21 cellular contexts compared by ENCODE assay signal in genomic region chr11:35253237-35253636, GRCh38.
DNase-seq lines count a peak whose midpoint lies in the region; ATAC-seq and TF ChIP-seq lines count a peak whose summit lies in the region.
"Had no signal": no experiment of that assay in that cellular context is flagged by ENCODE, and none has a peak within 500 bp of the region (broad histone marks: within the 10 kb centered on the region; RNA-seq: fewer than 3 reads in every experiment).

No MANE protein-coding gene starts in this region.

- CTCF ChIA-PET in activated naive CD4-positive, alpha-beta T cell treated with anti-CD3 and anti-CD28 coated beads for 36 hours (lab: Charles Lee): interaction anchor here (0.6 kb wide), 1 partner anchor 354 kb away, joined by 3 read pairs; no protein-coding TSS in a partner anchor

- peak overlapping the region; percentile 49 for H3K4me2 ChIP-seq in GM23248 (ENCODE audit: unreplicated experiment)
- H3K4me2 ChIP-seq in mesenchymal stem cell (ENCODE audit: low read length, poor library complexity, severe bottlenecking): no peak overlapping the region

- no peaks in the 10 kb centered on the region for H3K79me2 ChIP-seq in GM23248 (ENCODE audit: insufficient read depth)

- ATAC-seq in mucosa of descending colon: no peak
- ATAC-seq: GM12878, K562, Panc1 had no signal

- no peak overlapping the region for H3K14ac ChIP-seq in mesenchymal stem cell (ENCODE audit: low read length in 2 of 2)

- H3K27ac Mint-ChIP-seq in activated naive CD4-positive, alpha-beta T cell treated with anti-CD3 and anti-CD28 coated beads for 36 hours: no peak overlapping the region
- H3K27ac Mint-ChIP-seq in endodermal cell: no peak overlapping the region
- H3K27ac Mint-ChIP-seq: B cell had no signal

- no peaks in the 10 kb centered on the region for H3K36me3 Mint-ChIP-seq in activated naive CD4-positive, alpha-beta T cell treated with anti-CD3 and anti-CD28 coated beads for 36 hours (ENCODE audit: low read depth)
- H3K36me3 Mint-ChIP-seq in endodermal cell (ENCODE audit: low read depth): no peaks in the 10 kb centered on the region

- no peak overlapping the region for H2AK5ac ChIP-seq in mesenchymal stem cell (ENCODE audit: low read length, severe bottlenecking)

- no peak overlapping the region for H2BK12ac ChIP-seq in mesenchymal stem cell (ENCODE audit: low read length in 2 of 2)

- H3K9ac ChIP-seq in GM23248 (no peak overlapping the region), mesenchymal stem cell (ENCODE audit: low read length) (peak overlapping the region; percentile 43), endodermal cell (ENCODE audit: extremely low read depth, low read length, poor library complexity, severe bottlenecking) (no peak overlapping the region)

- H2BK15ac ChIP-seq in mesenchymal stem cell (ENCODE audit: low read depth, poor library complexity, severe bottlenecking): no peak overlapping the region

- no peaks in the 10 kb centered on the region for H3K79me1 ChIP-seq in mesenchymal stem cell (replicated peaks; ENCODE audit: low read length, poor library complexity, severe bottlenecking)

- H3K4me3 ChIP-seq in GM23248 (no peak overlapping the region), ascending aorta (no peak overlapping the region), mesenchymal stem cell (ENCODE audit: insufficient read depth in 1 of 2, low read depth in 1 of 2, low read length in 2 of 2) (no peak overlapping the region), mucosa of descending colon (no peak overlapping the region), endodermal cell (ENCODE audit: low read length) (no peak overlapping the region)
- H3K4me3 ChIP-seq: GM12878, HAP-1, K562, SJSA1 had no signal

- peaks cover 29% of the 10 kb centered on the region for H3K4me1 Mint-ChIP-seq in activated naive CD4-positive, alpha-beta T cell treated with anti-CD3 and anti-CD28 coated beads for 36 hours (ENCODE audit: low read depth)
- no peaks in the 10 kb centered on the region for H3K4me1 Mint-ChIP-seq in endodermal cell

- no peak overlapping the region for H4K8ac ChIP-seq in mesenchymal stem cell (ENCODE audit: low read length)

- no peak overlapping the region for H3K4me3 Mint-ChIP-seq in activated naive CD4-positive, alpha-beta T cell treated with anti-CD3 and anti-CD28 coated beads for 36 hours
- no peak overlapping the region for H3K4me3 Mint-ChIP-seq in endodermal cell
- H3K4me3 Mint-ChIP-seq: B cell had no signal

- no peaks in the 10 kb centered on the region for H4K20me1 ChIP-seq in GM23248 (ENCODE audit: insufficient read depth)

- no peak overlapping the region for H2BK5ac ChIP-seq in mesenchymal stem cell (ENCODE audit: low read depth, low read length, poor library complexity, severe bottlenecking)

- H2AFZ ChIP-seq in GM23248: no peak overlapping the region
- H2AFZ ChIP-seq in mesenchymal stem cell (ENCODE audit: low read depth, low read length): no peak overlapping the region

- peak overlapping the region; percentile 44 for H3K27ac ChIP-seq in GM23248
- H3K27ac ChIP-seq in ascending aorta: peak overlapping the region; percentile 64
- no peak overlapping the region for H3K27ac ChIP-seq in mesenchymal stem cell (ENCODE audit: low read length, poor library complexity, severe bottlenecking)
- H3K27ac ChIP-seq in endodermal cell (ENCODE audit: low read depth, low read length): no peak overlapping the region
- H3K27ac ChIP-seq: SJSA1 had no signal

- H3K4ac ChIP-seq in mesenchymal stem cell (ENCODE audit: low read depth in 1 of 2, low read length in 2 of 2): no peak overlapping the region

- H3K36me3 ChIP-seq in GM23248 (ENCODE audit: low read depth) (no peaks in the 10 kb centered on the region), ascending aorta (no peaks in the 10 kb centered on the region), mesenchymal stem cell (ENCODE audit: control insufficient read depth in 1 of 2, insufficient read depth in 2 of 2, low read depth in 1 of 2, low read length in 2 of 2) (peaks cover 0 to 18% of the 10 kb centered on the region in 2 experiments), mucosa of descending colon (ENCODE audit: low read depth) (no peaks in the 10 kb centered on the region), endodermal cell (ENCODE audit: control insufficient read depth, insufficient read depth, low read length) (no peaks in the 10 kb centered on the region)
- H3K36me3 ChIP-seq: HAP-1, SJSA1 had no signal

- peak; percentile 72 for DNase-seq in GM23248
- DNase-seq in ascending aorta (ENCODE audit: low spot score in 2 of 2): no peak
- DNase-seq in mesenchymal stem cell: no peak
- no peak for DNase-seq in activated CD4-positive, alpha-beta T cell treated with anti-CD3 and anti-CD28 coated beads for 1 hour
- no peak for DNase-seq in activated naive CD4-positive, alpha-beta T cell treated with anti-CD3 and anti-CD28 coated beads for 36 hours
- no peak for DNase-seq in mucosa of descending colon
- DNase-seq in endodermal cell: no peak
- DNase-seq: COR-L47, GDM1, NCI-H1092 treated with DMSO at 0.1 percent for 48 hours, NCI-H146, NCI-H2029 treated with DMSO at 0.1 percent for 48 hours, NCI-H2171 treated with DMSO at 0.1 percent for 48 hours, NCI-H446, NCI-H526 treated with DMSO at 0.1 percent for 48 hours had no signal

- no peak overlapping the region for H3K18ac ChIP-seq in mesenchymal stem cell (ENCODE audit: low read depth in 1 of 2, low read length in 2 of 2)

- no peak overlapping the region for H3K23ac ChIP-seq in mesenchymal stem cell (ENCODE audit: low read length in 2 of 2)

- H4K91ac ChIP-seq in mesenchymal stem cell (ENCODE audit: low read length): no peak overlapping the region

- H3F3A ChIP-seq in GM23248 (ENCODE audit: insufficient read depth): peaks cover 26% of the 10 kb centered on the region

- H3K9me3 Mint-ChIP-seq in activated naive CD4-positive, alpha-beta T cell treated with anti-CD3 and anti-CD28 coated beads for 36 hours: peaks cover 7% of the 10 kb centered on the region
- peaks cover 3% of the 10 kb centered on the region for H3K9me3 Mint-ChIP-seq in endodermal cell

- intact Hi-C loops in ascending aorta (cut with DNase I) (no loop called here), mucosa of descending colon (cut with DNase I, micrococcal nuclease) (no loop called here)
- intact Hi-C loops in activated naive CD4-positive, alpha-beta T cell treated with anti-CD3 and anti-CD28 coated beads for 36 hours (cut with micrococcal nuclease): no loop called here

- H3K4me1 ChIP-seq in GM23248 (ENCODE audit: insufficient read depth) (peaks cover 24% of the 10 kb centered on the region), ascending aorta (peaks cover 13 to 32% of the 10 kb centered on the region in 2 donors), mesenchymal stem cell (ENCODE audit: control insufficient read depth, insufficient read depth, low read depth, low read length) (no peaks in the 10 kb centered on the region), mucosa of descending colon (ENCODE audit: low read depth) (no peaks in the 10 kb centered on the region), endodermal cell (ENCODE audit: control insufficient read depth, insufficient read depth, low read length) (no peaks in the 10 kb centered on the region)
- H3K4me1 ChIP-seq: HAP-1, SJSA1 had no signal

- no peak for TF ChIP-seq CTCF in ascending aorta (IDR thresholded peaks at IDR 0.05)
- TF ChIP-seq CTCF in mucosa of descending colon (IDR thresholded peaks at IDR 0.05): no peak
- no peak for TF ChIP-seq CTCF in endodermal cell (conservative IDR thresholded peaks at IDR 0.05)

- H3K9me3 ChIP-seq in GM23248 (ENCODE audit: low read depth) (no peaks in the 10 kb centered on the region), ascending aorta (no peaks in the 10 kb centered on the region), mesenchymal stem cell (ENCODE audit: control insufficient read depth, low read length) (peaks cover 3% of the 10 kb centered on the region), mucosa of descending colon (no peaks in the 10 kb centered on the region), endodermal cell (ENCODE audit: control insufficient read depth, low read length) (no peaks in the 10 kb centered on the region)
- H3K9me3 ChIP-seq: HAP-1, SJSA1 had no signal

- H3K9me2 ChIP-seq in GM23248 (ENCODE audit: insufficient read depth): no peaks in the 10 kb centered on the region

- H2BK120ac ChIP-seq in mesenchymal stem cell (ENCODE audit: low read depth, low read length): no peak overlapping the region

- no peaks in the 10 kb centered on the region for H3K27me3 Mint-ChIP-seq in activated naive CD4-positive, alpha-beta T cell treated with anti-CD3 and anti-CD28 coated beads for 36 hours (ENCODE audit: low read depth)
- peaks cover 6% of the 10 kb centered on the region for H3K27me3 Mint-ChIP-seq in endodermal cell (ENCODE audit: insufficient read depth)
- H3K27me3 Mint-ChIP-seq: B cell had no signal

- H3K27me3 ChIP-seq in GM23248 (replicated peaks; ENCODE audit: insufficient read depth) (no peaks in the 10 kb centered on the region), ascending aorta (no peaks in the 10 kb centered on the region), mesenchymal stem cell (ENCODE audit: control insufficient read depth in 1 of 2, insufficient read depth in 1 of 2, low read length in 2 of 2) (no peaks in the 10 kb centered on the region), endodermal cell (ENCODE audit: control insufficient read depth, insufficient read depth, low read length, poor library complexity, severe bottlenecking) (no peaks in the 10 kb centered on the region)
- H3K27me3 ChIP-seq: SJSA1 had no signal

- in situ Hi-C loops in GM23248 (cut with MboI): no loop called here

Comparison
In these comparisons a context has a peak if more than half of its experiments do, and no peak if none do; other contexts are left out.
1. H3K27ac ChIP-seq: peak in GM23248 (single experiment) and ascending aorta (2 of 2); none in mesenchymal stem cell (single experiment) and endodermal cell (single experiment).